Comparison of ENCODE assay signal across 8 cellular contexts in the genomic region with DNA sequence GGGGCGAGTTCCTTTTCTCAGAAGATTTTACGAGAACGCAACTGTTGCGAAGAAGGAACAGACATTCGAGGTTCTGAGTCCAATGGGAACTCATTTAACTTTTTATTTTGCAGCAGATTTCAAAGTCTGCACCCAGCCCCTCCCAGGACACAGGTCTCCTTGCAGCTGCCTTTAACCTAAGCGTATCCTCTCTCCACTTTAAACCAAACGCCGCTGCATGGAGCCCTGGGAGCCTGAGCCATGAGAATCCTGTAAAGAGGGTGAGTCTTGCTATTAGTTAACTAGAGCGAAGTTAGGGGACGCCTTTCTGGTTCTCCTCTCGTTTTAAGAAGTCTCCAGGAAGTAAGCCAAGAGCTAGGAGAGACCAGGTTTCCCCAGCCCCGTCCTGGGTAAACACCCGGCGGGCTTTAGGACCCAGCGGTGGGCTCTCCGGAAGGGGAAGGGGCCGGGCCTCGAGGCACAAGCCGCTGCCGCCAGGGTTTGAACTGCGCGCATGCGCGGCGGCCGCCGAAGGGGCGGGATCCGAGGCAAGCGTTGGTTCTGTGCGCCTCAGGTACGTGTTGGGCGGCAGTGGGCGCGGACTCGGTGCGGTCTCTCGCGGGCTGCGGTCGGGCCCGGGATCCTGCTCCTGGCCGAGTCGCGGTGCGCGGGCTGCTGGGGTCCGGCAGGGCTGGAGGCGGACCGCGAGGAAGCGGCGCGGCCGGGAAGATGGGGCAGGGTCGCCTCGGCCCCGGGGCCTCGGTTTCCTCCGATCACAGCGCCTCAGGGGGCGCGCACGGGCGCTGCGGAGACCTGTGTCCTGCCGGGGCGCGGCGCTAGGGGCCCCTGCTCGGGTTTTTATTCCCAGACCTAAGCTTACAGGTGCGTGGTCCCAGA. TPM values are rescaled to one million over a fixed set of nuclear protein-coding genes. Genes with fewer than 3 reads are reported as not detected.
DNase-seq lines count a peak whose midpoint lies in the region; ATAC-seq and TF ChIP-seq lines count a peak whose summit lies in the region.

A gene (plus strand): TSS at position 510 of the 876 bp plus-strand sequence. CDS start 7,188 bp downstream, outside the sequence.

- peak within 1 kb of the TSS; percentile 76 for H3K4me3 ChIP-seq in OCI-LY7 (ENCODE audit: low read depth, low read length, poor library complexity, severe bottlenecking)
- H3K4me3 ChIP-seq in mucosa of descending colon = peak within 1 kb of the TSS; percentile 60

- ATAC-seq in GM21526 (IDR thresholded peaks at IDR 0.05; ENCODE audit: low FRiP score, unreplicated experiment) (peak; percentile 56), mucosa of descending colon (peak; percentile 89)

- intact Hi-C loops in OCI-LY7 (cut with micrococcal nuclease; ENCODE audit: unreplicated experiment) (loop anchor here (5.0 to 10.0 kb wide), 2 partner anchors 442 to 521 kb away; a partner anchor contains a TSS), mucosa of descending colon (cut with DNase I, micrococcal nuclease) (no loop called here)

- TF ChIP-seq CTCF in OCI-LY7 (conservative IDR thresholded peaks at IDR 0.05; ENCODE audit: low read length) (peak; percentile 66), mucosa of descending colon (IDR thresholded peaks at IDR 0.05) (no peak)

- H4K20me1 ChIP-seq in OCI-LY7 (ENCODE audit: insufficient read depth, low read length) = no peaks in the 10 kb centered on the region

- H3K9me2 ChIP-seq in OCI-LY7 (ENCODE audit: insufficient read depth, low read length) = no peaks in the 10 kb centered on the region

- peaks cover 26% of the 10 kb centered on the region for H3K4me1 ChIP-seq in OCI-LY7 (ENCODE audit: insufficient read depth, low read length, poor library complexity, severe bottlenecking)
- peaks cover 17% of the 10 kb centered on the region for H3K4me1 ChIP-seq in mucosa of descending colon (ENCODE audit: low read depth)

- H3K36me3 ChIP-seq in OCI-LY7 (ENCODE audit: insufficient read depth, low read length) (peaks cover 47% of the 10 kb centered on the region), mucosa of descending colon (ENCODE audit: low read depth) (no peaks in the 10 kb centered on the region)

- H3K4me2 ChIP-seq in OCI-LY7 (ENCODE audit: low read length) = peak within 1 kb of the TSS; percentile 97

- CTCF ChIA-PET in OCI-LY7 (lab: Charles Lee; ENCODE audit: unreplicated experiment) = no interaction called here

- H3K79me2 ChIP-seq in OCI-LY7 (ENCODE audit: insufficient read depth, low read depth, low read length) = peaks cover 36% of the 10 kb centered on the region

- H3K9me3 ChIP-seq in OCI-LY7 (ENCODE audit: low read length) (peaks cover 20% of the 10 kb centered on the region), mucosa of descending colon (no peaks in the 10 kb centered on the region)

- BruUV-seq in OCI-LY7 (replicated peaks; lab: Mats Ljungman, UMichigan) = no TSS peak

- peak within 1 kb of the TSS; percentile 83 for H3K27ac ChIP-seq in OCI-LY7 (ENCODE audit: low read depth, low read length, poor library complexity, severe bottlenecking)

- peak within 1 kb of the TSS; percentile 92 for H2AFZ ChIP-seq in OCI-LY7 (ENCODE audit: low read length)

- DNase-seq in DMS 273 (lab: John Stamatoyannopoulos, UW; ENCODE audit: unreplicated experiment) (peak; percentile 99), HuH-7.5 (ENCODE audit: low spot score) (peak; percentile 82), OCI-LY7 (ENCODE audit: low spot score) (peak; percentile 97), activated T-cell treated with anti-CD3 and anti-CD28 coated beads for 24 hours (ENCODE audit: low read depth) (peak; percentile 95), epidermal melanocyte (ENCODE audit: insufficient read length, low spot score) (peak; percentile 88), mucosa of descending colon (peak; percentile 98 to 99 (median 98))
- peak; percentile 96 for DNase-seq in stimulated activated CD8-positive, alpha-beta memory T cell treated with anti-CD3 and anti-CD28 coated beads, Interleukin-4, amount 100 ng/mL, for 24 hours (ENCODE audit: low read depth)

- POLR2A ChIA-PET in OCI-LY7 (lab: Charles Lee) = interaction anchor here (0.6 to 1.8 kb wide), 10 partner anchors 10 to 1318 kb away, joined by 3 to 6 read pairs (median 4); a partner anchor contains a TSS

RNA-seq across cellular contexts. Expression of the gene that starts here (rescaled TPM):
- total RNA-seq in OCI-LY7 (2014; rRNA removed; shearing (Covaris generic)) = 65.9 and 67.2 TPM in 2 replicates
- total RNA-seq in OCI-LY7 (2022) = 71.1 and 75.3 TPM in 2 replicates
- total RNA-seq in mucosa of descending colon = 10 to 100 TPM; 12.6 to 19.0 (median 14.2) TPM

Comparison
In these comparisons a context has a peak if more than half of its experiments do, and no peak if none do; other contexts are left out.
1. Peak in every context shown above with its lines: DNase-seq, ATAC-seq, H3K4me3 ChIP-seq and H3K27ac ChIP-seq.